8 cellular contexts compared by ENCODE assay signal in the genomic region with DNA sequence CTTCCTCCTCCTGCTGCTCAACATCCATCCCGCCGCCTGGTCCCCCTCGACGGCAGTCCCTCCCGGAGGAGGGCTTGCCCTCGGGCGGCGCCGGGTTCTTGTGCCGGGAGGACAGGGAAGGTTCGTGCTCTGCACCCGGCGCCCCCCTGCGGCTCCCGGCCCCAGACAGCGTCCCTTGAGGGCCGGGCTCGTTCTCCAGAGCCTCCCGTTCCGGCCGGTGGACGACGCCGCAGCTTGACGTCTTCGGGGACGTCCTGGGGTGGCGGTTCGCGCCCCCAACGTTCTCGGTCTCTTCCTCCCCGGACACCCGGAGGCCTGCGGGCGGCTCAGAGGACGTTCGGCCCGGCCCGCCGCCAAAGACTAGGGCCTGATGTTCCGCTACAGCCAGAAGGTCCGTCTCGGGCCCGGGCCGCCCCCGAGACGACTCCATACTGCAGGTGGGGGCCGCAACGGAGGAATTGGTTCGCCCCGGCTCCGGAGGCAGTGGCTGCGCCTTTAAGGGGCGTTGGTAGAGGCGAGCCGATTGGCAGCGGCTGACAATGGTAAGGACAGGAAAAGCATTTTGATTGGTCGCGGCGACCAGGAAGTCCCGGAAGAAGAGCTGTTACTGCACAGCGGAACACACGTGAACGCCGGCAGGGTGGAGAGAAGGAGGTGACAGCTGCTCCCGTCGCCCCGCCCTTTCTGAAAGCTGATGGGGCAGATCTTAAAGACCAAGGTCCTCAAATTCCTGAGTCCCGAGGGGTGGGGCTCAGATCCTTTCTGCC. TPM values are rescaled to one million over a fixed set of nuclear protein-coding genes. Genes with fewer than 3 reads are reported as not detected.
DNase-seq lines count a peak whose midpoint lies in the region; TF ChIP-seq lines count a peak whose summit lies in the region.

A gene (minus strand): TSS at position 470 of the 767 bp plus-strand sequence. CDS start 40 bp downstream, at position 430.

- POLR2A ChIA-PET in HEK293T (lab: Yijun Ruan, JAX), result interaction anchor here (0.7 to 10.5 kb wide), 11 partner anchors 11 to 598 kb away, joined by 3 to 135 read pairs (median 8); a partner anchor contains a TSS

- H3K36me3 ChIP-seq in testis (ENCODE audit: low read depth, missing control alignments), result no peaks in the 10 kb centered on the region

- no peak within 1 kb of the TSS for H3K27ac Mint-ChIP-seq in activated naive CD4-positive, alpha-beta T cell treated with anti-CD3 and anti-CD28 coated beads, Interleukin-2, amount 10 ng/mL, durations not matched to agents 7 days and 5 days

- peak within 1 kb of the TSS; percentile 25 for H3K4me3 Mint-ChIP-seq in activated naive CD4-positive, alpha-beta T cell treated with anti-CD3 and anti-CD28 coated beads, Interleukin-2, amount 10 ng/mL, durations not matched to agents 7 days and 5 days

- 0 to 1% methylated on average over 15 to 59 of the region's 70 CpGs for WGBS in testis, 2 donors

- no peaks in the 10 kb centered on the region for H3K27me3 Mint-ChIP-seq in activated naive CD4-positive, alpha-beta T cell treated with anti-CD3 and anti-CD28 coated beads, Interleukin-2, amount 10 ng/mL, durations not matched to agents 7 days and 5 days

- CTCF ChIA-PET in HEK293T (lab: Yijun Ruan, JAX), result interaction anchor here (0.7 to 1.0 kb wide), 3 partner anchors 9 to 37 kb away, joined by 4 to 5 read pairs (median 5); no protein-coding TSS in a partner anchor
- CTCF ChIA-PET in activated naive CD4-positive, alpha-beta T cell treated with anti-CD3 and anti-CD28 coated beads, Interleukin-2, amount 10 ng/mL, durations not matched to agents 7 days and 5 days (lab: Charles Lee), result interaction anchor here (0.6 to 3.0 kb wide), 3 partner anchors 29 to 111 kb away, joined by 3 to 10 read pairs (median 4); no protein-coding TSS in a partner anchor

- TF ChIP-seq CTCF in testis (IDR thresholded peaks at IDR 0.05), result no peak

- H3K27ac ChIP-seq in testis, result peak within 1 kb of the TSS; percentile 96

- peaks cover 33% of the 10 kb centered on the region for H3K4me1 ChIP-seq in testis

- DNase-seq in GM03348 (ENCODE audit: low spot score) (peak; percentile 97), HEK293T (ENCODE audit: extremely low spot score) (peak; percentile 81), NAMALWA (ENCODE audit: low spot score) (peak; percentile 94), SK-N-DZ (ENCODE audit: low spot score) (peak; percentile 99), germinal center (ENCODE audit: low spot score) (peak; percentile 97), occipital lobe (lab: John Stamatoyannopoulos, UW) (peak; percentile 99), testis (peak; percentile 100)
- peak; percentile 98 for DNase-seq in activated naive CD4-positive, alpha-beta T cell treated with anti-CD3 and anti-CD28 coated beads, Interleukin-2, amount 10 ng/mL, durations not matched to agents 7 days and 5 days

- intact Hi-C loops in testis (cut with DNase I; ENCODE audit: low total_unique reads), result loop anchor here (5.0 to 10.0 kb wide), 2 partner anchors 32 to 65 kb away; a partner anchor contains a TSS

- H3K9me3 Mint-ChIP-seq in activated naive CD4-positive, alpha-beta T cell treated with anti-CD3 and anti-CD28 coated beads, Interleukin-2, amount 10 ng/mL, durations not matched to agents 7 days and 5 days, result no peaks in the 10 kb centered on the region

- H3K4me3 ChIP-seq in testis, result peak within 1 kb of the TSS; percentile 76 to 79

- peak; percentile 6 for TF ChIP-seq POLR2A in testis (IDR thresholded peaks at IDR 0.05)

- no peaks in the 10 kb centered on the region for H3K27me3 ChIP-seq in testis

- no peaks in the 10 kb centered on the region for H3K36me3 Mint-ChIP-seq in activated naive CD4-positive, alpha-beta T cell treated with anti-CD3 and anti-CD28 coated beads, Interleukin-2, amount 10 ng/mL, durations not matched to agents 7 days and 5 days

- H3K4me1 Mint-ChIP-seq in activated naive CD4-positive, alpha-beta T cell treated with anti-CD3 and anti-CD28 coated beads, Interleukin-2, amount 10 ng/mL, durations not matched to agents 7 days and 5 days, result peaks cover 12% of the 10 kb centered on the region

- H3K9me3 ChIP-seq in testis, result no peaks in the 10 kb centered on the region

TF ChIP-seq in HEK293T, 16 proteins besides CTCF, POLR2A, EP300 and RAD21:
- TF ChIP-seq FOXM1 (IDR thresholded peaks at IDR 0.05; ENCODE audit: borderline replicate concordance), result peak; percentile 79
- TF ChIP-seq HDGF (IDR thresholded peaks at IDR 0.05; ENCODE audit: borderline replicate concordance), result no peak
- TF ChIP-seq, protein P1, sequence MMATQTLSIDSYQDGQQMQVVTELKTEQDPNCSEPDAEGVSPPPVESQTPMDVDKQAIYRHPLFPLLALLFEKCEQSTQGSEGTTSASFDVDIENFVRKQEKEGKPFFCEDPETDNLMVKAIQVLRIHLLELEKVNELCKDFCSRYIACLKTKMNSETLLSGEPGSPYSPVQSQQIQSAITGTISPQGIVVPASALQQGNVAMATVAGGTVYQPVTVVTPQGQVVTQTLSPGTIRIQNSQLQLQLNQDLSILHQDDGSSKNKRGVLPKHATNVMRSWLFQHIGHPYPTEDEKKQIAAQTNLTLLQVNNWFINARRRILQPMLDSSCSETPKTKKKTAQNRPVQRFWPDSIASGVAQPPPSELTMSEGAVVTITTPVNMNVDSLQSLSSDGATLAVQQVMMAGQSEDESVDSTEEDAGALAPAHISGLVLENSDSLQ (IDR thresholded peaks at IDR 0.05), result peak; percentile 88
- peak; percentile 92 for TF ChIP-seq ELF4 (IDR thresholded peaks at IDR 0.05)
- TF ChIP-seq L3MBTL2 (conservative IDR thresholded peaks at IDR 0.05), result peak; percentile 65
TF ChIP-seq in HEK293T: peak in this region for 4.

RNA-seq across cellular contexts. Expression of the gene that starts here (rescaled TPM):
- 7.7 and 9.6 TPM in 2 replicates for polyA plus RNA-seq in SK-N-DZ (2014; cell fraction: cytosol; rRNA removed)
- 3.0 and 7.0 TPM in 2 replicates for polyA plus RNA-seq in SK-N-DZ (2014; cell fraction: nucleus; rRNA removed)
- total RNA-seq in occipital lobe (4.8 TPM), testis (10 to 100 TPM in 1 of 2 donors, 1 to 10 TPM in 1; 8.7 to 10.4 TPM)
- polyA plus RNA-seq in testis (ENCODE audit: insufficient read depth, low read depth, low replicate concordance), result 8.5 TPM

Comparison
In these comparisons a context has a peak if more than half of its experiments do, and no peak if none do; other contexts are left out.
1. Peak in every context shown above with its lines: DNase-seq, H3K4me3 ChIP-seq and H3K27ac ChIP-seq.